Comparison of ENCODE assay signal across 27 cellular contexts in the genomic region with DNA sequence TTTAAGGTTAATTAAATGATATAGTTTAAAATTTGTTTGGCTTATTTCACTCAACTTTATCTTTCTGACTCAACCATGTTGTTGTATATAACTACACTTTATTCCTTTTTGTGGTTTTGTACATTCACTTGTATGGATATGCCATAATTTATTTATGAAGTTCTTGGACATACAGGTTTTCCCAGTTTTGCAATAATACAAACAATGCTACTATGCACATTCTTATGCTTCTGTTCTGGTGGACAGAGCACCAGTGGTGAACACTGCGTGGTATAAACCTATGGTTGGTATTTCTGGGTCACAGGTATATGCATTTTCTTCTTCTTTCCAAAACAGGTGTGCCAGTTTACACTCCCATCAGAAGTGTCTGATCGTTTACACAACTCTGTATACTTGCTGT.
"Had no signal": no experiment of that assay in that cellular context is flagged by ENCODE, and none has a peak within 500 bp of the region (broad histone marks: within the 10 kb centered on the region; RNA-seq: fewer than 3 reads in every experiment).

No MANE protein-coding gene starts in this region.

- H3K27me3 ChIP-seq: breast epithelium had no signal

- H3K4me3 Mint-ChIP-seq: activated CD4-positive, alpha-beta memory T cell treated with anti-CD3 and anti-CD28 coated beads, Interleukin-2, amount 10 ng/mL, durations not matched to agents 7 days and 5 days; activated CD4-positive, alpha-beta T cell treated with anti-CD3 and anti-CD28 coated beads for 36 hours; activated naive CD8-positive, alpha-beta T cell treated with anti-CD3 and anti-CD28 coated beads, Interleukin-2, amount 10 ng/mL, durations not matched to agents 7 days and 5 days; activated T-cell treated with anti-CD3 and anti-CD28 coated beads, Interleukin-2, amount 50 U/mL, for 72 hours; T-cell had no signal

- H3K4me1 ChIP-seq: adrenal gland, breast epithelium had no signal

- H3K36me3 ChIP-seq: adrenal gland, breast epithelium had no signal

- H3K27ac Mint-ChIP-seq: activated CD4-positive, alpha-beta memory T cell treated with anti-CD3 and anti-CD28 coated beads, Interleukin-2, amount 10 ng/mL, durations not matched to agents 7 days and 5 days; activated CD4-positive, alpha-beta T cell treated with anti-CD3 and anti-CD28 coated beads for 36 hours; activated naive CD8-positive, alpha-beta T cell treated with anti-CD3 and anti-CD28 coated beads, Interleukin-2, amount 10 ng/mL, durations not matched to agents 7 days and 5 days; activated T-cell treated with anti-CD3 and anti-CD28 coated beads, Interleukin-2, amount 50 U/mL, for 72 hours; T-cell had no signal

- H3K27ac ChIP-seq: adrenal gland, breast epithelium had no signal

- H3K9me3 Mint-ChIP-seq: activated CD4-positive, alpha-beta memory T cell treated with anti-CD3 and anti-CD28 coated beads, Interleukin-2, amount 10 ng/mL, durations not matched to agents 7 days and 5 days; activated naive CD8-positive, alpha-beta T cell treated with anti-CD3 and anti-CD28 coated beads, Interleukin-2, amount 10 ng/mL, durations not matched to agents 7 days and 5 days; activated T-cell treated with anti-CD3 and anti-CD28 coated beads, Interleukin-2, amount 50 U/mL, for 72 hours; T-cell had no signal

- H3K27me3 Mint-ChIP-seq: activated CD4-positive, alpha-beta memory T cell treated with anti-CD3 and anti-CD28 coated beads, Interleukin-2, amount 10 ng/mL, durations not matched to agents 7 days and 5 days; activated CD4-positive, alpha-beta T cell treated with anti-CD3 and anti-CD28 coated beads for 36 hours; activated naive CD8-positive, alpha-beta T cell treated with anti-CD3 and anti-CD28 coated beads, Interleukin-2, amount 10 ng/mL, durations not matched to agents 7 days and 5 days; T-cell had no signal

- FAIRE-seq: RCC 7860, TTC549 had no signal

- H3K9me3 ChIP-seq: adrenal gland, breast epithelium had no signal

- DNase-seq: activated CD4-positive, alpha-beta memory T cell treated with anti-CD3 and anti-CD28 coated beads, Interleukin-2, amount 10 ng/mL, durations not matched to agents 7 days and 5 days; activated CD4-positive, alpha-beta T cell treated with anti-CD3 and anti-CD28 coated beads for 36 hours; activated CD4-positive, alpha-beta T cell treated with anti-CD3 and anti-CD28 coated beads, Interleukin-2, amount 50 U/mL, for 1 hour; activated CD4-positive, CD25-positive, alpha-beta regulatory T cell; activated naive CD4-positive, alpha-beta T cell treated with anti-CD3 and anti-CD28 coated beads, Interleukin-2, amount 50 U/mL, for 16 hours; activated naive CD8-positive, alpha-beta T cell treated with anti-CD3 and anti-CD28 coated beads, Interleukin-2, amount 10 ng/mL, durations not matched to agents 7 days and 5 days; activated T-cell treated with anti-CD3 and anti-CD28 coated beads, Interleukin-2, amount 50 U/mL, for 72 hours; adrenal gland; aorta; central memory CD4-positive, alpha-beta T cell; Karpas-422; NCI-H1092; NCI-H1417; NCI-H1930; NCI-H2171 treated with DMSO at 0.1 percent for 48 hours; NCI-H226; NCI-H510A; NCI-H526 treated with DMSO at 0.1 percent for 48 hours; NK-92 treated with Interleukin-12 subunit alpha and Interleukin-12 subunit beta, amount 100 ng/mL, for 24 hours; OCI-M1; SHP77; T-cell; T-helper 2 cell; T1000 had no signal

- H3K4me3 ChIP-seq: adrenal gland, breast epithelium had no signal
